In the genomic region with DNA sequence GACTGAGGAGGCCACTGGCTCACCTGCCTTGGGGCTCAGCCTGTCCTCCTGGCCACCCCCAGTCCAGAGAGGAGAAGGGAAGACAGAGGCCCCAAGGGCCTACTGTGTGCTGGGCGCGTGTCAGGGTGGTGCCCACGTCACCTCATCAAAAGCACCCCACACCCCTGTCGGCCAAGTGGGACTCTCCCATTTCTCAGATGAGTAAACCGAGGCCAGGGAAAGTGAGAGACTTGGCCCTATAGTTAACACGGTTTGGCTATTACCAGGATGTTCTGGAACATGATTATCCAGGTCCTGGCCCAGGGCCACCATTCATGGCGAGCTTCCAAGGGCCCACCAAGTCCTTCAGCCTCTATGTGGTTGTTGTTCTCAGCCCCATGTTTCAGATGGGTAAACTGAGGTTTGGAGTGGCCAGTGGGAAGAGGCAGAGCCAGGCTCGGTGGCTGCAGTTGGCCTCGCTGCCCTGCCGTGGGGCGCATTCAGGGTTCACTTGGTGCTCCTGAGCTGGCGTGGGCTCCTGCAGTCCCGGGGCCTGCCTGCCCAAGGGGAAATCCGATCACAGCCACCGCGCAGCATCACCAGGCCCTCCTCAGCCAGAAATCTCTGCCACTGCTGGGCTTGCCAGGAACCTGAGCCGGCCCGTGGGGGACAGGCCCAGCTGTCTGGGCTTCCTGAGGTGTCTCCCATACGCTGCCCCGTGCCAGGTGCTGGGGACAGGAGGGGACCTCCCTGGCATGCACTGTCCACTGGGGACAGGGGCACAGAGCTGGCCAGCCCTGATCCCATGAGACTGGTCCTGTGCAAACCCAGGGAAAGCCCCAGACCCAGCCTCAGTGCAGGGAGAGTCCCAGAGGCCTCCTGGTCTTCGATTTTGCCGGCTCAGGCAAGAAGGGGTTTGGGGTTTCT, we compare ENCODE assay signal across 14 cellular contexts. TPM values are rescaled to one million over a fixed set of nuclear protein-coding genes. Genes with fewer than 3 reads are reported as not detected.
A peak's percentile ranks its signal among the peaks of the same experiment; 100 is the strongest.
DNase-seq lines count a peak whose midpoint lies in the region; ATAC-seq, FAIRE-seq and TF ChIP-seq lines count a peak whose summit lies in the region.
"Had no signal": no experiment of that assay in that cellular context is flagged by ENCODE, and none has a peak within 500 bp of the region (broad histone marks: within the 10 kb centered on the region; RNA-seq: fewer than 3 reads in every experiment).

No MANE protein-coding gene starts in this region.

- peaks cover 8% of the 10 kb centered on the region for H3K27me3 Mint-ChIP-seq in glutamatergic neuron (ENCODE audit: unreplicated experiment)

- peaks cover 50 to 80% (median 62%) of the 10 kb centered on the region in 10 experiments for H3K4me1 ChIP-seq in BLaER1 treated with 17β-estradiol and CSF1 and Interleukin-3, amounts not matched to agents 10 nM and 100 nM
- no peaks in the 10 kb centered on the region for H3K4me1 ChIP-seq in SK-N-SH (ENCODE audit: control insufficient read depth in 1 of 2, insufficient read depth in 2 of 2, low read depth in 1 of 2, low read length in 1 of 2)
- peaks cover 0 to 27% (median 14%) of the 10 kb centered on the region in 6 donors for H3K4me1 ChIP-seq in spleen

- ATAC-seq in HG02852 (IDR thresholded peaks at IDR 0.05; ENCODE audit: unreplicated experiment) (peak; percentile 63), omental fat pad (ENCODE audit: low FRiP score) (no peak)

- H3K36me3 Mint-ChIP-seq in glutamatergic neuron (ENCODE audit: unreplicated experiment), result no peaks in the 10 kb centered on the region

- H3K4me1 Mint-ChIP-seq in glutamatergic neuron (ENCODE audit: low read depth, unreplicated experiment), result peaks cover 4% of the 10 kb centered on the region

- H2AFZ ChIP-seq in SK-N-SH (ENCODE audit: low read depth), result no peak overlapping the region

- TF ChIP-seq RAD21 in SK-N-SH (IDR thresholded peaks at IDR 0.05; ENCODE audit: low read length), result no peak

- TF ChIP-seq CTCF in SK-N-SH (IDR thresholded peaks at IDR 0.05) (no peak), glutamatergic neuron (IDR thresholded peaks at IDR 0.05; ENCODE audit: partially characterized antibody, unreplicated experiment) (no peak), omental fat pad (IDR thresholded peaks at IDR 0.05) (no peak), spleen (IDR thresholded peaks at IDR 0.05 in 8 of 11, conservative IDR thresholded peaks at IDR 0.05 in 3 of 11) (no peak)

- H3K9me2 ChIP-seq in SK-N-SH, result no peaks in the 10 kb centered on the region

- POLR2A ChIA-PET in SK-N-SH (lab: Yijun Ruan, JAX), result no interaction called here

- H3K79me2 ChIP-seq in SK-N-SH (ENCODE audit: insufficient read depth), result no peaks in the 10 kb centered on the region

- peak overlapping the region in 9 of 11 experiments; percentile 49 to 71 (median 60); a peak in 17 of 22 replicates for H3K27ac ChIP-seq in BLaER1 treated with 17β-estradiol and CSF1 and Interleukin-3, amounts not matched to agents 10 nM and 100 nM
- H3K27ac ChIP-seq in SK-N-SH (ENCODE audit: low read depth in 2 of 2, low read length in 1 of 2) (no peak overlapping the region), spleen (peak overlapping the region in 3 of 8 donors; percentile 28 to 48 (median 34))

- no peak for TF ChIP-seq POLR2A in spleen (IDR thresholded peaks at IDR 0.05)

- WGBS in SK-N-SH (ENCODE audit: low lambda C conversion rate), result 84% methylated on average over 19 of the region's 22 CpGs
- 74 to 89% (median 79%) methylated on average over 8 to 22 of the region's 22 CpGs for WGBS in spleen, 5 donors

- H3K27ac Mint-ChIP-seq in glutamatergic neuron (ENCODE audit: unreplicated experiment), result no peak overlapping the region

- no peaks in the 10 kb centered on the region for H3K36me3 ChIP-seq in BLaER1 treated with 17β-estradiol and CSF1 and Interleukin-3, amounts not matched to agents 10 nM and 100 nM
- H3K36me3 ChIP-seq in SK-N-SH (replicated peaks in 1 of 2; ENCODE audit: control insufficient read depth in 1 of 2, insufficient read depth in 2 of 2, low read length in 1 of 2), result no peaks in the 10 kb centered on the region
- no peaks in the 10 kb centered on the region for H3K36me3 ChIP-seq in spleen

- intact Hi-C loops in spleen (cut with DNase I; ENCODE audit: low total_unique reads), result no loop called here

- peak overlapping the region; percentile 27 to 68 (median 50); a peak in 19 of 22 replicates for H3K9ac ChIP-seq in BLaER1 treated with 17β-estradiol and CSF1 and Interleukin-3, amounts not matched to agents 10 nM and 100 nM
- no peak overlapping the region for H3K9ac ChIP-seq in SK-N-SH

- no peak for TF ChIP-seq EP300 in SK-N-SH (IDR thresholded peaks at IDR 0.05; ENCODE audit: borderline replicate concordance in 1 of 2, low read depth in 1 of 2, low read length in 1 of 2)

- CTCF ChIA-PET in SK-N-SH (lab: Yijun Ruan, JAX), result interaction anchor here (0.9 kb wide), 1 partner anchor 18 kb away, joined by 3 read pairs; no protein-coding TSS in a partner anchor

- no peaks in the 10 kb centered on the region for H3K27me3 ChIP-seq in BLaER1 treated with 17β-estradiol and CSF1 and Interleukin-3, amounts not matched to agents 10 nM and 100 nM
- H3K27me3 ChIP-seq in SK-N-SH (ENCODE audit: insufficient read depth), result no peaks in the 10 kb centered on the region
- no peaks in the 10 kb centered on the region for H3K27me3 ChIP-seq in spleen (replicated peaks in 1 of 7)

- no peaks in the 10 kb centered on the region for H3F3A ChIP-seq in SK-N-SH (replicated peaks; ENCODE audit: insufficient read depth)

- peaks cover 2% of the 10 kb centered on the region for H3K9me3 Mint-ChIP-seq in glutamatergic neuron (ENCODE audit: unreplicated experiment)

- H4K20me1 ChIP-seq in BLaER1 treated with 17β-estradiol and CSF1 and Interleukin-3, amounts not matched to agents 10 nM and 100 nM, result peaks cover 0 to 4% (median 0%) of the 10 kb centered on the region in 11 experiments; a peak in 1 of 22 replicates
- H4K20me1 ChIP-seq in SK-N-SH (ENCODE audit: insufficient read depth), result no peaks in the 10 kb centered on the region

- H3K9me3 ChIP-seq in BLaER1 treated with 17β-estradiol and CSF1 and Interleukin-3, amounts not matched to agents 10 nM and 100 nM (replicated peaks in 1 of 11), result no peaks in the 10 kb centered on the region
- H3K9me3 ChIP-seq in SK-N-SH (no peaks in the 10 kb centered on the region), spleen (no peaks in the 10 kb centered on the region)

- H3K4me2 ChIP-seq in BLaER1 treated with 17β-estradiol and CSF1 and Interleukin-3, amounts not matched to agents 10 nM and 100 nM, result peak overlapping the region; percentile 72 to 94 (median 81)
- H3K4me2 ChIP-seq in SK-N-SH, result no peak overlapping the region
- H3K4me2 ChIP-seq: smooth muscle cell had no signal

- H3K4me3 ChIP-seq in BLaER1 treated with 17β-estradiol and CSF1 and Interleukin-3, amounts not matched to agents 10 nM and 100 nM, result peak overlapping the region in 3 of 10 experiments; percentile 3 to 35 (median 6); a peak in 2 of 20 replicates
- H3K4me3 ChIP-seq in SK-N-SH (ENCODE audit: low read depth in 2 of 2, low read length in 1 of 2) (no peak overlapping the region), spleen (no peak overlapping the region)
- H3K4me3 ChIP-seq: smooth muscle cell had no signal

- peak; percentile 72 for FAIRE-seq in GM19239 (lab: Jason Lieb, UNC)
- FAIRE-seq: GM12891, HTR-8/SVneo had no signal

- DNase-seq in GM19239 (ENCODE audit: insufficient read length, low spot score) (no peak), SK-N-SH (peak; percentile 38), glutamatergic neuron (no peak), cortex of kidney (lab: John Stamatoyannopoulos, UW) (no peak), omental fat pad (ENCODE audit: low spot score) (no peak), spleen (no peak)
- DNase-seq: caudate nucleus, foreskin melanocyte, T-helper 1 cell had no signal

- no peak overlapping the region for H3K4me3 Mint-ChIP-seq in glutamatergic neuron (ENCODE audit: unreplicated experiment)

TF ChIP-seq in SK-N-SH, 30 proteins besides CTCF, POLR2A, EP300 and RAD21:
- TF ChIP-seq POLR2AphosphoS5 (IDR thresholded peaks at IDR 0.05; ENCODE audit: low read depth, low read length) (no peak), PBX3 (IDR thresholded peaks at IDR 0.05) (no peak), YY1 (IDR thresholded peaks at IDR 0.05; ENCODE audit: low read depth) (no peak)

RNA-seq across cellular contexts. Expression of gene ACTB, which starts 10.9 kb away (rescaled TPM):
- 2,583 and 4,707 TPM in 2 replicates for polyA plus RNA-seq in SK-N-SH (2012; rRNA removed)
- polyA plus RNA-seq in SK-N-SH (2012; cell fraction: cytosol; rRNA removed), result 3,036 and 4,390 TPM in 2 replicates
- 4,302 and 8,336 TPM in 2 replicates for polyA plus RNA-seq in SK-N-SH (2012; cell fraction: nucleus; rRNA removed)
- 6,176 TPM for total RNA-seq in glutamatergic neuron (ENCODE audit: unreplicated experiment)
- 1,000 to 10,000 TPM; 1,920 to 3,510 (median 2,778) TPM for total RNA-seq in omental fat pad
- 1,000 to 10,000 TPM; 3,529 to 8,565 (median 4,739) TPM for total RNA-seq in spleen
- polyA plus RNA-seq in spleen, result 1,000 to 10,000 TPM; 5,220 to 6,605 (median 5,389) TPM

RNA-seq across cellular contexts. Expression of gene FBXL18, which starts 27.7 kb away (rescaled TPM):
- 5.7 and 6.0 TPM in 2 replicates for polyA plus RNA-seq in SK-N-SH (2012; rRNA removed)
- polyA plus RNA-seq in SK-N-SH (2012; cell fraction: cytosol; rRNA removed), result 2.1 and 3.7 TPM in 2 replicates
- 10.9 and 11.2 TPM in 2 replicates for polyA plus RNA-seq in SK-N-SH (2012; cell fraction: nucleus; rRNA removed)
- 13.7 TPM for total RNA-seq in glutamatergic neuron (ENCODE audit: unreplicated experiment)
- 1 to 10 TPM; 5.4 to 7.3 (median 6.0) TPM for total RNA-seq in omental fat pad
- 10 to 100 TPM in 4 of 7 donors, 1 to 10 TPM in 3; 7.8 to 11.7 (median 10.2) TPM for total RNA-seq in spleen
- polyA plus RNA-seq in spleen, result 1 to 10 TPM in 2 of 3 donors, under 1 TPM in 1; 0.59 to 2.3 (median 1.0) TPM

RNA-seq across cellular contexts. Expression of gene FSCN1, which starts 51.3 kb away (rescaled TPM):
- polyA plus RNA-seq in SK-N-SH (2012; rRNA removed) (222 and 287 TPM in 2 replicates), spleen (10 to 100 TPM; 31.9 to 72.1 (median 33.5) TPM)
- polyA plus RNA-seq in SK-N-SH (2012; cell fraction: cytosol; rRNA removed), result 108 and 201 TPM in 2 replicates
- polyA plus RNA-seq in SK-N-SH (2012; cell fraction: nucleus; rRNA removed), result 255 and 304 TPM in 2 replicates
- total RNA-seq in glutamatergic neuron (ENCODE audit: unreplicated experiment) (749 TPM), omental fat pad (10 to 100 TPM; 34.1 to 70.3 (median 39.6) TPM), spleen (100 to 1,000 TPM in 4 of 7 donors, 10 to 100 TPM in 3; 63.8 to 162 (median 101) TPM)

Comparison
In these comparisons a context has a peak if more than half of its experiments do, and no peak if none do; other contexts are left out.
1. H3K27ac ChIP-seq: peak in BLaER1 treated with 17β-estradiol and CSF1 and Interleukin-3, amounts not matched to agents 10 nM and 100 nM (9 of 11); none in SK-N-SH (0 of 2).